Comparison of ENCODE assay signal across 11 cellular contexts in the genomic region with DNA sequence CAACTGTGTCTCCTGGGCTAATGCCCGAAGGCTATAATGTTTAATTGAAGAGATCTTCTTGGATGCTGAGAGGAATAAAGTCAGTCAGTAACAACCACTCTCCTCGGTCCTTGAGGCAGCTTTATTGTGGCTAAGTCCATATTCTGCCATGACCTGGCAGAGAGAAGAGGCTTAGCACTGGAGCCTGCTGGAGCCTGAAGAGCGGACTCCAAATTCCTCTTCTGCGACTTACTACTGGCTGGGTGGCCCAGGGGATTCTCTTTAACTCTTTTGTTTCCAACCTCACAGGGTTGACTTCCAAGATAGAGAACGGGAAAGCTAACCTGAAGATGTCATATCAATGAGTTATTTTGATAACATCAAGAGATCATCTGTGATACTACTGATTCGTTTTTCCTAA.
DNase-seq lines count a peak whose midpoint lies in the region; ATAC-seq and TF ChIP-seq lines count a peak whose summit lies in the region.
"Had no signal": no experiment of that assay in that cellular context is flagged by ENCODE, and none has a peak within 500 bp of the region (broad histone marks: within the 10 kb centered on the region; RNA-seq: fewer than 3 reads in every experiment).

No MANE protein-coding gene starts in this region.

- no peaks in the 10 kb centered on the region for H3K27me3 ChIP-seq in fibroblast of lung (ENCODE audit: control insufficient read depth, insufficient read depth, low read length)
- no peaks in the 10 kb centered on the region for H3K27me3 ChIP-seq in thoracic aorta (replicated peaks; ENCODE audit: insufficient read depth)

- H3K9ac ChIP-seq in fibroblast of lung (ENCODE audit: insufficient read depth, low read length), result no peak overlapping the region

- DNase-seq in activated CD8-positive, alpha-beta memory T cell treated with anti-CD3 and anti-CD28 coated beads, Interleukin-2, amount 10 ng/mL, durations not matched to agents 7 days and 5 days, result peak; percentile 18
- no peak for DNase-seq in activated CD8-positive, alpha-beta memory T cell treated with anti-CD3 and anti-CD28 coated beads, Interleukin-2, amount 50 U/mL, for 48 hours
- DNase-seq in RWPE1 (ENCODE audit: low spot score) (no peak), fibroblast of lung (ENCODE audit: low read depth in 2 of 2) (no peak), thoracic aorta (ENCODE audit: low spot score) (no peak), NCI-H82 treated with DMSO at 0.1 percent for 48 hours (lab: John Stamatoyannopoulos, UW; ENCODE audit: unreplicated experiment) (no peak), NCI-H2029 (lab: John Stamatoyannopoulos, UW) (no peak)
- DNase-seq in activated T-cell treated with anti-CD3 and anti-CD28 coated beads, Interleukin-2, amount 50 U/mL, for 48 hours, result no peak
- DNase-seq: NCI-H526 treated with DMSO at 0.1 percent for 48 hours; RPMI8226; stimulated activated CD4-positive, alpha-beta T cell treated with anti-CD3 and anti-CD28 coated beads, Interleukin-15, amount 100 ng/mL, for 24 hours had no signal

- H3K27ac ChIP-seq in RWPE1 (peak overlapping the region; percentile 88), fibroblast of lung (ENCODE audit: insufficient read depth, low read length) (peak overlapping the region; percentile 62), thoracic aorta (peak overlapping the region; percentile 11 to 69)

- CTCF ChIA-PET in activated CD8-positive, alpha-beta memory T cell treated with anti-CD3 and anti-CD28 coated beads, Interleukin-2, amount 10 ng/mL, durations not matched to agents 7 days and 5 days (lab: Charles Lee), result no interaction called here
- CTCF ChIA-PET in RWPE1 (lab: Yijun Ruan, JAX), result no interaction called here

- peaks cover 16% of the 10 kb centered on the region for H3K4me1 ChIP-seq in fibroblast of lung (ENCODE audit: control insufficient read depth, extremely low read depth, insufficient read depth, low read length)
- H3K4me1 ChIP-seq in thoracic aorta (ENCODE audit: control insufficient read depth in 1 of 2, low read depth in 2 of 2), result peaks cover 28 to 58% of the 10 kb centered on the region in 2 donors

- no peak overlapping the region for H3K4me3 ChIP-seq in fibroblast of lung (replicated peaks in 1 of 4; ENCODE audit: control extremely low read depth in 1 of 4, insufficient read depth in 1 of 4, low read depth in 3 of 4, low read length in 4 of 4)
- no peak overlapping the region for H3K4me3 ChIP-seq in thoracic aorta

- no peak overlapping the region for H3K4me3 Mint-ChIP-seq in activated CD8-positive, alpha-beta memory T cell treated with anti-CD3 and anti-CD28 coated beads, Interleukin-2, amount 10 ng/mL, durations not matched to agents 7 days and 5 days

- peaks cover 50% of the 10 kb centered on the region for H3K79me2 ChIP-seq in fibroblast of lung (ENCODE audit: control insufficient read depth, insufficient read depth, low read length)

- H3K4me2 ChIP-seq in fibroblast of lung (ENCODE audit: extremely low read depth, insufficient read depth, low read length), result no peak overlapping the region

- H3K4me1 Mint-ChIP-seq in activated CD8-positive, alpha-beta memory T cell treated with anti-CD3 and anti-CD28 coated beads, Interleukin-2, amount 10 ng/mL, durations not matched to agents 7 days and 5 days, result peaks cover 71% of the 10 kb centered on the region

- no peaks in the 10 kb centered on the region for H3K36me3 ChIP-seq in fibroblast of lung (ENCODE audit: control insufficient read depth, insufficient read depth, low read length)
- no peaks in the 10 kb centered on the region for H3K36me3 ChIP-seq in thoracic aorta

- TF ChIP-seq CTCF in RWPE1 (conservative IDR thresholded peaks at IDR 0.05; ENCODE audit: low read depth), result no peak
- no peak for TF ChIP-seq CTCF in fibroblast of lung (conservative IDR thresholded peaks at IDR 0.05 in 1 of 2, IDR thresholded peaks at IDR 0.05 in 1 of 2; ENCODE audit: low read depth in 1 of 2, low read length in 2 of 2)
- no peak for TF ChIP-seq CTCF in thoracic aorta (IDR thresholded peaks at IDR 0.05)

- POLR2A ChIA-PET in RWPE1 (lab: Yijun Ruan, JAX; ENCODE audit: low non-redundant PET), result no interaction called here

- H4K20me1 ChIP-seq in fibroblast of lung (ENCODE audit: control insufficient read depth, extremely low read depth, insufficient read depth, low read length), result no peaks in the 10 kb centered on the region

- peaks cover 9% of the 10 kb centered on the region for H3K36me3 Mint-ChIP-seq in activated CD8-positive, alpha-beta memory T cell treated with anti-CD3 and anti-CD28 coated beads, Interleukin-2, amount 10 ng/mL, durations not matched to agents 7 days and 5 days

- no peaks in the 10 kb centered on the region for H3K9me3 Mint-ChIP-seq in activated CD8-positive, alpha-beta memory T cell treated with anti-CD3 and anti-CD28 coated beads, Interleukin-2, amount 10 ng/mL, durations not matched to agents 7 days and 5 days (ENCODE audit: low read depth)

- H3K27ac Mint-ChIP-seq in activated CD8-positive, alpha-beta memory T cell treated with anti-CD3 and anti-CD28 coated beads, Interleukin-2, amount 10 ng/mL, durations not matched to agents 7 days and 5 days, result no peak overlapping the region

- ATAC-seq in activated CD8-positive, alpha-beta memory T cell treated with anti-CD3 and anti-CD28 coated beads, Interleukin-2, amount 10 ng/mL, durations not matched to agents 7 days and 5 days, result no peak
- ATAC-seq in thoracic aorta (ENCODE audit: insufficient number of reproducible peaks, low FRiP score, low read depth), result no peak

- no peak overlapping the region for H2AFZ ChIP-seq in fibroblast of lung (ENCODE audit: low read length)

- no peaks in the 10 kb centered on the region for H3K27me3 Mint-ChIP-seq in activated CD8-positive, alpha-beta memory T cell treated with anti-CD3 and anti-CD28 coated beads, Interleukin-2, amount 10 ng/mL, durations not matched to agents 7 days and 5 days

- H3K9me3 ChIP-seq in fibroblast of lung (ENCODE audit: control insufficient read depth, insufficient read depth, low read depth, low read length) (no peaks in the 10 kb centered on the region), thoracic aorta (no peaks in the 10 kb centered on the region)
